1 cellular context compared by ENCODE assay signal in the genomic region with DNA sequence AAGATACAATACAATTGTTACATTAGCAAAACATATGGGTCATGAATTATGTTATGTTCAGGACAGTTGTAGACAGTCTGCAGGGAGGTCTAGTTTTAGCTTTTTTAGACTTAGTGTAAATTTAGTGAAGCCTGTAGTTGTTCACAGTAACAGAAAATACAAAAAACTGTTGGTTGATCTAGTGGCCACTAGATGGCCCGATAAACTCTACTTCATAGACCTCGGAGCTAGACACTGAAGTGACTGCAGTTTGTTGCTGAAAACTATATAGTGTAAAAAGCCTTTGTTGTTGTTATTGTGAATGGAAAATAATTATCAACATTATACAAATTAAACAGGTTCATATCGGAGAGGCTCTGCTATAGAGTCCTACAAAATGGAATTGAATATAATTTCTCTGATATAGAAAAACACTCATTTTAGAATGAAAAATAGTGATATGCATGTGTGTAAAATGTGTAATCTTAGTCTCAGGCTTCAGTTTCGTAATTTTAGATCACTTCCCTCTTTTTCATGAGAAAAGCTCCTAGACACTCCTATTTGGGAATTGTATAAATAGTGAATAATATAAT.
TF ChIP-seq lines count a peak whose summit lies in the region.

No MANE protein-coding gene starts in this region.

TF ChIP-seq in K562, 482 proteins besides CTCF, POLR2A, EP300 and RAD21 (continued from another document):
- TF ChIP-seq, protein P1, sequence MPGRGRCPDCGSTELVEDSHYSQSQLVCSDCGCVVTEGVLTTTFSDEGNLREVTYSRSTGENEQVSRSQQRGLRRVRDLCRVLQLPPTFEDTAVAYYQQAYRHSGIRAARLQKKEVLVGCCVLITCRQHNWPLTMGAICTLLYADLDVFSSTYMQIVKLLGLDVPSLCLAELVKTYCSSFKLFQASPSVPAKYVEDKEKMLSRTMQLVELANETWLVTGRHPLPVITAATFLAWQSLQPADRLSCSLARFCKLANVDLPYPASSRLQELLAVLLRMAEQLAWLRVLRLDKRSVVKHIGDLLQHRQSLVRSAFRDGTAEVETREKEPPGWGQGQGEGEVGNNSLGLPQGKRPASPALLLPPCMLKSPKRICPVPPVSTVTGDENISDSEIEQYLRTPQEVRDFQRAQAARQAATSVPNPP (IDR thresholded peaks at IDR 0.05; ENCODE audit: borderline replicate concordance, insufficient read depth, insufficient read length): no peak
- no peak for TF ChIP-seq ZEB2 (IDR thresholded peaks at IDR 0.05)
- TF ChIP-seq, protein P2, sequence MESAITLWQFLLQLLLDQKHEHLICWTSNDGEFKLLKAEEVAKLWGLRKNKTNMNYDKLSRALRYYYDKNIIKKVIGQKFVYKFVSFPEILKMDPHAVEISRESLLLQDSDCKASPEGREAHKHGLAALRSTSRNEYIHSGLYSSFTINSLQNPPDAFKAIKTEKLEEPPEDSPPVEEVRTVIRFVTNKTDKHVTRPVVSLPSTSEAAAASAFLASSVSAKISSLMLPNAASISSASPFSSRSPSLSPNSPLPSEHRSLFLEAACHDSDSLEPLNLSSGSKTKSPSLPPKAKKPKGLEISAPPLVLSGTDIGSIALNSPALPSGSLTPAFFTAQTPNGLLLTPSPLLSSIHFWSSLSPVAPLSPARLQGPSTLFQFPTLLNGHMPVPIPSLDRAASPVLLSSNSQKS (CRISPR knock-in tag; IDR thresholded peaks at IDR 0.05): no peak
- TF ChIP-seq, protein P3, sequence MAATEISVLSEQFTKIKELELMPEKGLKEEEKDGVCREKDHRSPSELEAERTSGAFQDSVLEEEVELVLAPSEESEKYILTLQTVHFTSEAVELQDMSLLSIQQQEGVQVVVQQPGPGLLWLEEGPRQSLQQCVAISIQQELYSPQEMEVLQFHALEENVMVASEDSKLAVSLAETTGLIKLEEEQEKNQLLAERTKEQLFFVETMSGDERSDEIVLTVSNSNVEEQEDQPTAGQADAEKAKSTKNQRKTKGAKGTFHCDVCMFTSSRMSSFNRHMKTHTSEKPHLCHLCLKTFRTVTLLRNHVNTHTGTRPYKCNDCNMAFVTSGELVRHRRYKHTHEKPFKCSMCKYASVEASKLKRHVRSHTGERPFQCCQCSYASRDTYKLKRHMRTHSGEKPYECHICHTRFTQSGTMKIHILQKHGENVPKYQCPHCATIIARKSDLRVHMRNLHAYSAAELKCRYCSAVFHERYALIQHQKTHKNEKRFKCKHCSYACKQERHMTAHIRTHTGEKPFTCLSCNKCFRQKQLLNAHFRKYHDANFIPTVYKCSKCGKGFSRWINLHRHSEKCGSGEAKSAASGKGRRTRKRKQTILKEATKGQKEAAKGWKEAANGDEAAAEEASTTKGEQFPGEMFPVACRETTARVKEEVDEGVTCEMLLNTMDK (IDR thresholded peaks at IDR 0.05; ENCODE audit: borderline replicate concordance, insufficient read depth, low read depth, low read length, poor library complexity, severe bottlenecking): no peak
- TF ChIP-seq, protein P4, sequence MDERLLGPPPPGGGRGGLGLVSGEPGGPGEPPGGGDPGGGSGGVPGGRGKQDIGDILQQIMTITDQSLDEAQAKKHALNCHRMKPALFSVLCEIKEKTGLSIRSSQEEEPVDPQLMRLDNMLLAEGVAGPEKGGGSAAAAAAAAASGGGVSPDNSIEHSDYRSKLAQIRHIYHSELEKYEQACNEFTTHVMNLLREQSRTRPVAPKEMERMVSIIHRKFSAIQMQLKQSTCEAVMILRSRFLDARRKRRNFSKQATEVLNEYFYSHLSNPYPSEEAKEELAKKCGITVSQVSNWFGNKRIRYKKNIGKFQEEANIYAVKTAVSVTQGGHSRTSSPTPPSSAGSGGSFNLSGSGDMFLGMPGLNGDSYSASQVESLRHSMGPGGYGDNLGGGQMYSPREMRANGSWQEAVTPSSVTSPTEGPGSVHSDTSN (CRISPR knock-in tag; IDR thresholded peaks at IDR 0.05; ENCODE audit: low read depth): no peak
- TF ChIP-seq, protein P4 (tag; conservative IDR thresholded peaks at IDR 0.05; ENCODE audit: low read depth): no peak
- no peak for TF ChIP-seq ZNF830 (CRISPR knock-in tag; IDR thresholded peaks at IDR 0.05)
- TF ChIP-seq, protein P5, sequence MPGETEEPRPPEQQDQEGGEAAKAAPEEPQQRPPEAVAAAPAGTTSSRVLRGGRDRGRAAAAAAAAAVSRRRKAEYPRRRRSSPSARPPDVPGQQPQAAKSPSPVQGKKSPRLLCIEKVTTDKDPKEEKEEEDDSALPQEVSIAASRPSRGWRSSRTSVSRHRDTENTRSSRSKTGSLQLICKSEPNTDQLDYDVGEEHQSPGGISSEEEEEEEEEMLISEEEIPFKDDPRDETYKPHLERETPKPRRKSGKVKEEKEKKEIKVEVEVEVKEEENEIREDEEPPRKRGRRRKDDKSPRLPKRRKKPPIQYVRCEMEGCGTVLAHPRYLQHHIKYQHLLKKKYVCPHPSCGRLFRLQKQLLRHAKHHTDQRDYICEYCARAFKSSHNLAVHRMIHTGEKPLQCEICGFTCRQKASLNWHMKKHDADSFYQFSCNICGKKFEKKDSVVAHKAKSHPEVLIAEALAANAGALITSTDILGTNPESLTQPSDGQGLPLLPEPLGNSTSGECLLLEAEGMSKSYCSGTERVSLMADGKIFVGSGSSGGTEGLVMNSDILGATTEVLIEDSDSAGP (CRISPR knock-in tag; IDR thresholded peaks at IDR 0.05): no peak
- TF ChIP-seq, protein P6, sequence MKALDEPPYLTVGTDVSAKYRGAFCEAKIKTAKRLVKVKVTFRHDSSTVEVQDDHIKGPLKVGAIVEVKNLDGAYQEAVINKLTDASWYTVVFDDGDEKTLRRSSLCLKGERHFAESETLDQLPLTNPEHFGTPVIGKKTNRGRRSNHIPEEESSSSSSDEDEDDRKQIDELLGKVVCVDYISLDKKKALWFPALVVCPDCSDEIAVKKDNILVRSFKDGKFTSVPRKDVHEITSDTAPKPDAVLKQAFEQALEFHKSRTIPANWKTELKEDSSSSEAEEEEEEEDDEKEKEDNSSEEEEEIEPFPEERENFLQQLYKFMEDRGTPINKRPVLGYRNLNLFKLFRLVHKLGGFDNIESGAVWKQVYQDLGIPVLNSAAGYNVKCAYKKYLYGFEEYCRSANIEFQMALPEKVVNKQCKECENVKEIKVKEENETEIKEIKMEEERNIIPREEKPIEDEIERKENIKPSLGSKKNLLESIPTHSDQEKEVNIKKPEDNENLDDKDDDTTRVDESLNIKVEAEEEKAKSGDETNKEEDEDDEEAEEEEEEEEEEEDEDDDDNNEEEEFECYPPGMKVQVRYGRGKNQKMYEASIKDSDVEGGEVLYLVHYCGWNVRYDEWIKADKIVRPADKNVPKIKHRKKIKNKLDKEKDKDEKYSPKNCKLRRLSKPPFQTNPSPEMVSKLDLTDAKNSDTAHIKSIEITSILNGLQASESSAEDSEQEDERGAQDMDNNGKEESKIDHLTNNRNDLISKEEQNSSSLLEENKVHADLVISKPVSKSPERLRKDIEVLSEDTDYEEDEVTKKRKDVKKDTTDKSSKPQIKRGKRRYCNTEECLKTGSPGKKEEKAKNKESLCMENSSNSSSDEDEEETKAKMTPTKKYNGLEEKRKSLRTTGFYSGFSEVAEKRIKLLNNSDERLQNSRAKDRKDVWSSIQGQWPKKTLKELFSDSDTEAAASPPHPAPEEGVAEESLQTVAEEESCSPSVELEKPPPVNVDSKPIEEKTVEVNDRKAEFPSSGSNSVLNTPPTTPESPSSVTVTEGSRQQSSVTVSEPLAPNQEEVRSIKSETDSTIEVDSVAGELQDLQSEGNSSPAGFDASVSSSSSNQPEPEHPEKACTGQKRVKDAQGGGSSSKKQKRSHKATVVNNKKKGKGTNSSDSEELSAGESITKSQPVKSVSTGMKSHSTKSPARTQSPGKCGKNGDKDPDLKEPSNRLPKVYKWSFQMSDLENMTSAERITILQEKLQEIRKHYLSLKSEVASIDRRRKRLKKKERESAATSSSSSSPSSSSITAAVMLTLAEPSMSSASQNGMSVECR (CRISPR knock-in tag; IDR thresholded peaks at IDR 0.05): no peak
- TF ChIP-seq ZNF146 (CRISPR knock-in tag; IDR thresholded peaks at IDR 0.05; ENCODE audit: unreplicated experiment): no peak
- TF ChIP-seq ZNF589 (CRISPR knock-in tag; IDR thresholded peaks at IDR 0.05; ENCODE audit: low read depth): no peak
- no peak for TF ChIP-seq MCM5 (IDR thresholded peaks at IDR 0.05; ENCODE audit: low read depth)
- TF ChIP-seq, protein P7, sequence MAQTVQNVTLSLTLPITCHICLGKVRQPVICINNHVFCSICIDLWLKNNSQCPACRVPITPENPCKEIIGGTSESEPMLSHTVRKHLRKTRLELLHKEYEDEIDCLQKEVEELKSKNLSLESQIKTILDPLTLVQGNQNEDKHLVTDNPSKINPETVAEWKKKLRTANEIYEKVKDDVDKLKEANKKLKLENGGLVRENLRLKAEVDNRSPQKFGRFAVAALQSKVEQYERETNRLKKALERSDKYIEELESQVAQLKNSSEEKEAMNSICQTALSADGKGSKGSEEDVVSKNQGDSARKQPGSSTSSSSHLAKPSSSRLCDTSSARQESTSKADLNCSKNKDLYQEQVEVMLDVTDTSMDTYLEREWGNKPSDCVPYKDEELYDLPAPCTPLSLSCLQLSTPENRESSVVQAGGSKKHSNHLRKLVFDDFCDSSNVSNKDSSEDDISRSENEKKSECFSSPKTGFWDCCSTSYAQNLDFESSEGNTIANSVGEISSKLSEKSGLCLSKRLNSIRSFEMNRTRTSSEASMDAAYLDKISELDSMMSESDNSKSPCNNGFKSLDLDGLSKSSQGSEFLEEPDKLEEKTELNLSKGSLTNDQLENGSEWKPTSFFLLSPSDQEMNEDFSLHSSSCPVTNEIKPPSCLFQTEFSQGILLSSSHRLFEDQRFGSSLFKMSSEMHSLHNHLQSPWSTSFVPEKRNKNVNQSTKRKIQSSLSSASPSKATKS (CRISPR knock-in tag; IDR thresholded peaks at IDR 0.05): no peak
- no peak for TF ChIP-seq EWSR1 (IDR thresholded peaks at IDR 0.05; ENCODE audit: borderline replicate concordance, low read depth, partially characterized antibody)
- TF ChIP-seq, protein P8, sequence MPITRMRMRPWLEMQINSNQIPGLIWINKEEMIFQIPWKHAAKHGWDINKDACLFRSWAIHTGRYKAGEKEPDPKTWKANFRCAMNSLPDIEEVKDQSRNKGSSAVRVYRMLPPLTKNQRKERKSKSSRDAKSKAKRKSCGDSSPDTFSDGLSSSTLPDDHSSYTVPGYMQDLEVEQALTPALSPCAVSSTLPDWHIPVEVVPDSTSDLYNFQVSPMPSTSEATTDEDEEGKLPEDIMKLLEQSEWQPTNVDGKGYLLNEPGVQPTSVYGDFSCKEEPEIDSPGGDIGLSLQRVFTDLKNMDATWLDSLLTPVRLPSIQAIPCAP (CRISPR knock-in tag; IDR thresholded peaks at IDR 0.05; ENCODE audit: borderline replicate concordance): no peak
- no peak for TF ChIP-seq GATA2 (CRISPR knock-in tag; IDR thresholded peaks at IDR 0.05)
